2 cellular contexts compared by ENCODE assay signal in genomic region chr20:532530-532929, GRCh38.
TF ChIP-seq lines count a peak whose summit lies in the region.

No MANE protein-coding gene starts in this region.

TF ChIP-seq in WTC11, 78 proteins besides CTCF, POLR2A, EP300 and RAD21 (continues in another document):
- TF ChIP-seq ZNF425 (CRISPR knock-in tag; conservative IDR thresholded peaks at IDR 0.05) (no peak), ZNF416 (CRISPR knock-in tag; IDR thresholded peaks at IDR 0.05) (no peak), ZBTB43 (CRISPR knock-in tag; IDR thresholded peaks at IDR 0.05) (no peak), CREM (CRISPR knock-in tag; IDR thresholded peaks at IDR 0.05) (no peak), PRDM15 (CRISPR knock-in tag; IDR thresholded peaks at IDR 0.05) (no peak), TEAD4 (CRISPR knock-in tag; IDR thresholded peaks at IDR 0.05) (no peak), ARID4B (CRISPR knock-in tag; IDR thresholded peaks at IDR 0.05; ENCODE audit: borderline replicate concordance) (no peak), JUN (CRISPR knock-in tag; IDR thresholded peaks at IDR 0.05) (no peak), ATF1 (CRISPR knock-in tag; IDR thresholded peaks at IDR 0.05) (no peak), E2F5 (CRISPR knock-in tag; IDR thresholded peaks at IDR 0.05) (no peak)

TF ChIP-seq in HepG2, 621 proteins besides CTCF, POLR2A, EP300 and RAD21 (continued from another document):
- no peak for TF ChIP-seq E2F1 (CRISPR knock-in tag; IDR thresholded peaks at IDR 0.05)
